ENCODE assay signal across 36 cellular contexts in genomic region chr4:62804075-62804474, GRCh38.
"Had no signal": no experiment of that assay in that cellular context is flagged by ENCODE, and none has a peak within 500 bp of the region (broad histone marks: within the 10 kb centered on the region; RNA-seq: fewer than 3 reads in every experiment).

No MANE protein-coding gene starts in this region.

- DNase-seq: Karpas-422, Kasumi-1, KG1, MG63, MM.1S, MV-4-11, NCI-H1048, NCI-H1092, NCI-H1092 treated with DMSO at 0.1 percent for 48 hours, NCI-H1105, NCI-H1105 treated with DMSO at 0.1 percent for 48 hours, NCI-H1417, NCI-H1417 treated with DMSO at 0.1 percent for 48 hours, NCI-H1436, NCI-H1436 treated with DMSO at 0.1 percent for 48 hours, NCI-H146, NCI-H1694, NCI-H1694 treated with DMSO at 0.1 percent for 48 hours, NCI-H187, NCI-H187 treated with DMSO at 0.1 percent for 48 hours, NCI-H1930, NCI-H2029, NCI-H2029 treated with DMSO at 0.1 percent for 48 hours, NCI-H2081, NCI-H2081 treated with DMSO at 0.1 percent for 48 hours, NCI-H2107, NCI-H2171, NCI-H2171 treated with DMSO at 0.1 percent for 48 hours, NCI-H2227 treated with DMSO at 0.1 percent for 48 hours, NCI-H226, NCI-H345, NCI-H446, NCI-H446 treated with DMSO at 0.1 percent for 48 hours, NCI-H510A, NCI-H510A treated with DMSO at 0.1 percent for 48 hours had no signal

- H3K4me2 ChIP-seq: KMS-11 had no signal

- H3K9me3 ChIP-seq: MG63 had no signal

- H3K4me3 ChIP-seq: MG63 had no signal

- H3K9ac ChIP-seq: KMS-11 had no signal

- H3K27me3 ChIP-seq: MG63 had no signal

- H3K36me3 ChIP-seq: MG63 had no signal

- H3K27ac ChIP-seq: KMS-11 had no signal
